Comparison of ENCODE assay signal across 16 cellular contexts in genomic region chr4:40210776-40211175, GRCh38. TPM values are rescaled to one million over a fixed set of nuclear protein-coding genes. Genes with fewer than 3 reads are reported as not detected.
DNase-seq lines count a peak whose midpoint lies in the region; ATAC-seq and TF ChIP-seq lines count a peak whose summit lies in the region.
"Had no signal": no experiment of that assay in that cellular context is flagged by ENCODE, and none has a peak within 500 bp of the region (broad histone marks: within the 10 kb centered on the region; RNA-seq: fewer than 3 reads in every experiment).

No MANE protein-coding gene starts in this region.

- TF ChIP-seq CTCF in DOHH2 (IDR thresholded peaks at IDR 0.05; ENCODE audit: low read depth, low read length, poor library complexity, severe bottlenecking): no peak

- peaks cover 67% of the 10 kb centered on the region for H3K36me3 Mint-ChIP-seq in CD4-positive, CD25-positive, alpha-beta regulatory T cell
- peaks cover 66% of the 10 kb centered on the region for H3K36me3 Mint-ChIP-seq in activated CD4-positive, alpha-beta memory T cell treated with anti-CD3 and anti-CD28 coated beads for 36 hours

- H3K27me3 Mint-ChIP-seq in CD4-positive, CD25-positive, alpha-beta regulatory T cell: peaks cover 4% of the 10 kb centered on the region
- no peaks in the 10 kb centered on the region for H3K27me3 Mint-ChIP-seq in activated CD4-positive, alpha-beta memory T cell treated with anti-CD3 and anti-CD28 coated beads for 36 hours
- H3K27me3 Mint-ChIP-seq: dendritic cell treated with granulocyte-macrophage colony-stimulating factor and Interleukin-4, amounts not matched to agents 40 ng/mL and 50 ng/mL, for 4 days had no signal

- peaks cover 51 to 89% (median 67%) of the 10 kb centered on the region in 4 donors for H3K4me1 Mint-ChIP-seq in CD4-positive, CD25-positive, alpha-beta regulatory T cell
- H3K4me1 Mint-ChIP-seq in activated CD4-positive, alpha-beta memory T cell treated with anti-CD3 and anti-CD28 coated beads for 36 hours (ENCODE audit: low read depth): peaks cover 79% of the 10 kb centered on the region

- no peaks in the 10 kb centered on the region for H3K9me3 ChIP-seq in CD4-positive, CD25-positive, alpha-beta regulatory T cell (ENCODE audit: control insufficient read depth in 2 of 2, low read length in 2 of 2)
- H3K9me3 ChIP-seq in DOHH2 (ENCODE audit: control insufficient read depth, insufficient read depth, low read length): no peaks in the 10 kb centered on the region
- H3K9me3 ChIP-seq: esophagus muscularis mucosa, pancreas had no signal

- H3K79me2 ChIP-seq in DOHH2 (ENCODE audit: control insufficient read depth, low read length): peaks cover 100% of the 10 kb centered on the region

- H3K27ac ChIP-seq in CD4-positive, CD25-positive, alpha-beta regulatory T cell (ENCODE audit: insufficient read depth, low read length, poor library complexity, severe bottlenecking): peak overlapping the region; percentile 100
- H3K27ac ChIP-seq in DOHH2 (ENCODE audit: low read depth, low read length): no peak overlapping the region
- H3K27ac ChIP-seq: esophagus muscularis mucosa, pancreas, WERI-Rb-1 had no signal

- CTCF ChIA-PET in activated CD4-positive, alpha-beta memory T cell treated with anti-CD3 and anti-CD28 coated beads for 36 hours (lab: Charles Lee): interaction anchor here (0.7 to 2.8 kb wide), 9 partner anchors 9 to 99 kb away, joined by 3 to 16 read pairs (median 3); no protein-coding TSS in a partner anchor

- no peaks in the 10 kb centered on the region for H3K9me3 Mint-ChIP-seq in CD4-positive, CD25-positive, alpha-beta regulatory T cell
- H3K9me3 Mint-ChIP-seq in activated CD4-positive, alpha-beta memory T cell treated with anti-CD3 and anti-CD28 coated beads for 36 hours: no peaks in the 10 kb centered on the region
- H3K9me3 Mint-ChIP-seq: dendritic cell treated with granulocyte-macrophage colony-stimulating factor and Interleukin-4, amounts not matched to agents 40 ng/mL and 50 ng/mL, for 4 days had no signal

- intact Hi-C loops in activated CD4-positive, alpha-beta memory T cell treated with anti-CD3 and anti-CD28 coated beads for 36 hours (cut with micrococcal nuclease): no loop called here

- H3F3A ChIP-seq in DOHH2 (ENCODE audit: control insufficient read depth, insufficient read depth): peaks cover 17% of the 10 kb centered on the region; the same call in 1 of the 2 replicates

- H3K4me2 ChIP-seq in DOHH2 (ENCODE audit: low read length): peak overlapping the region; percentile 44

- H4K20me1 ChIP-seq in DOHH2 (ENCODE audit: control insufficient read depth, insufficient read depth, low read depth, low read length): peaks cover 51% of the 10 kb centered on the region

- H3K4me3 ChIP-seq in CD4-positive, CD25-positive, alpha-beta regulatory T cell (ENCODE audit: low read depth, low read length): peak overlapping the region; percentile 97
- H3K4me3 ChIP-seq in DOHH2 (ENCODE audit: low read length): peak overlapping the region; percentile 53
- H3K4me3 ChIP-seq: esophagus muscularis mucosa, pancreas had no signal

- no peaks in the 10 kb centered on the region for H3K9me2 ChIP-seq in DOHH2 (replicated peaks; ENCODE audit: control insufficient read depth, low read length)

- POLR2A ChIA-PET in activated CD4-positive, alpha-beta memory T cell treated with anti-CD3 and anti-CD28 coated beads for 36 hours (lab: Charles Lee): interaction anchor here (0.7 to 5.7 kb wide), 7 partner anchors 9 to 106 kb away, joined by 3 to 87 read pairs (median 3); partner anchors contain the start of gene RHOH

- DNase-seq in CD4-positive, CD25-positive, alpha-beta regulatory T cell: no peak
- no peak for DNase-seq in activated CD4-positive, alpha-beta memory T cell treated with anti-CD3 and anti-CD28 coated beads for 36 hours
- DNase-seq in iPS-NIHi11 (ENCODE audit: low spot score): no peak
- no peak for DNase-seq in NCI-H2029 treated with DMSO at 0.1 percent for 48 hours (lab: John Stamatoyannopoulos, UW)
- DNase-seq in NCI-H2196 treated with DMSO at 0.1 percent for 48 hours (lab: John Stamatoyannopoulos, UW; ENCODE audit: unreplicated experiment): no peak
- DNase-seq: DMS79 treated with DMSO at 0.1 percent for 48 hours, head of caudate nucleus, kidney glomerular epithelial cell, pancreas, WERI-Rb-1 had no signal

- peak overlapping the region; percentile 86 to 99 (median 97) for H3K27ac Mint-ChIP-seq in CD4-positive, CD25-positive, alpha-beta regulatory T cell
- H3K27ac Mint-ChIP-seq in activated CD4-positive, alpha-beta memory T cell treated with anti-CD3 and anti-CD28 coated beads for 36 hours: peak overlapping the region; percentile 98
- H3K27ac Mint-ChIP-seq: dendritic cell treated with granulocyte-macrophage colony-stimulating factor and Interleukin-4, amounts not matched to agents 40 ng/mL and 50 ng/mL, for 4 days had no signal

- peaks cover 43% of the 10 kb centered on the region for H3K36me3 ChIP-seq in CD4-positive, CD25-positive, alpha-beta regulatory T cell (ENCODE audit: control insufficient read depth, insufficient read depth, low read length)
- peaks cover 94% of the 10 kb centered on the region for H3K36me3 ChIP-seq in DOHH2 (ENCODE audit: control insufficient read depth, low read length)
- H3K36me3 ChIP-seq: esophagus muscularis mucosa, pancreas, WERI-Rb-1 had no signal

- no peaks in the 10 kb centered on the region for H3K27me3 ChIP-seq in CD4-positive, CD25-positive, alpha-beta regulatory T cell (ENCODE audit: control insufficient read depth, insufficient read depth, low read length)
- no peaks in the 10 kb centered on the region for H3K27me3 ChIP-seq in DOHH2 (ENCODE audit: control insufficient read depth, low read length)
- H3K27me3 ChIP-seq: esophagus muscularis mucosa, pancreas had no signal

- ATAC-seq in CD4-positive, CD25-positive, alpha-beta regulatory T cell (ENCODE audit: low read depth in 2 of 2): no peak
- peak; percentile 55 for ATAC-seq in esophagus mucosa
- ATAC-seq: HCT116, pancreas had no signal

- H3K4me3 Mint-ChIP-seq in CD4-positive, CD25-positive, alpha-beta regulatory T cell: peak overlapping the region; percentile 82 to 90 (median 88)
- peak overlapping the region; percentile 75 for H3K4me3 Mint-ChIP-seq in activated CD4-positive, alpha-beta memory T cell treated with anti-CD3 and anti-CD28 coated beads for 36 hours
- H3K4me3 Mint-ChIP-seq: dendritic cell treated with granulocyte-macrophage colony-stimulating factor and Interleukin-4, amounts not matched to agents 40 ng/mL and 50 ng/mL, for 4 days had no signal

- peaks cover 92% of the 10 kb centered on the region for H3K4me1 ChIP-seq in CD4-positive, CD25-positive, alpha-beta regulatory T cell (ENCODE audit: control insufficient read depth, insufficient read depth, low read length, poor library complexity, severe bottlenecking)
- H3K4me1 ChIP-seq in DOHH2 (ENCODE audit: control insufficient read depth, low read length): peaks cover 96% of the 10 kb centered on the region
- H3K4me1 ChIP-seq: esophagus muscularis mucosa, pancreas had no signal

RNA-seq across cellular contexts. Expression of gene RHOH, which starts 13.9 kb away (rescaled TPM):
- total RNA-seq in CD4-positive, CD25-positive, alpha-beta regulatory T cell: 645 TPM
- polyA plus RNA-seq in CD4-positive, CD25-positive, alpha-beta regulatory T cell: 100 to 1,000 TPM; 360 to 479 (median 397) TPM
- total RNA-seq in activated CD4-positive, alpha-beta memory T cell treated with anti-CD3 and anti-CD28 coated beads for 36 hours: 10 to 100 TPM; 97.5 to 98.6 TPM
- 1.2 TPM for total RNA-seq in esophagus mucosa
- polyA plus RNA-seq: BJ had no signal

Comparison
In these comparisons a context has a peak if more than half of its experiments do, and no peak if none do; other contexts are left out.
1. RNA of gene RHOH, which starts 13.9 kb away (total RNA-seq): 645 TPM in CD4-positive, CD25-positive, alpha-beta regulatory T cell (single experiment) and 97.5 to 98.6 TPM in activated CD4-positive, alpha-beta memory T cell treated with anti-CD3 and anti-CD28 coated beads for 36 hours; 1.2 TPM in esophagus mucosa (single experiment); every median in the first group is over 10 times any median in the second.